15 cellular contexts compared by ENCODE assay signal in the genomic region with DNA sequence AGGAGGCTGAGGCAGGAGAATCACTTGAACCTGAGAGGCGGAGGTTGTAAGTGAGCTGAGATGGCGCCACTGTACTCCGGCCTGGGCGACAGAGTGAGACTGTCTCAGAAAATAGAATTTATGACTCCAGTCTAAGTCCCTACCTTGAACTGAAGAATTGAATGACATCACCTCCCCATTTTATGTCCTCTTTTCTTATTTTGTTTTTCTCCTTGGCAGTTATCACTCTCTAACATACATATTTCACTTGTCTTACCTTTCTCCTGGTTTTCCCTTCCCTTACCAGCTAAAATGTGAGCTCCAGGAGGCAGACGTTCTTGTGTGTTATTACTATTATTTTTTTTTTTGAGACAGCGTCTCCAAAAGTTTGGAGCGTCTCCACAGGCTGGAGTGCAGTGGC. TPM values are rescaled to one million over a fixed set of nuclear protein-coding genes. Genes with fewer than 3 reads are reported as not detected.
DNase-seq lines count a peak whose midpoint lies in the region; ATAC-seq and TF ChIP-seq lines count a peak whose summit lies in the region.
"Had no signal": no experiment of that assay in that cellular context is flagged by ENCODE, and none has a peak within 500 bp of the region (broad histone marks: within the 10 kb centered on the region; RNA-seq: fewer than 3 reads in every experiment).

No MANE protein-coding gene starts in this region.

- ATAC-seq in stimulated activated naive CD8-positive, alpha-beta T cell treated with anti-CD3 and anti-CD28 coated beads, Interleukin-15, Interleukin-2, amounts not matched to agents 100 U/mL and 50 U/mL, for 24 hours: no peak
- no peak for ATAC-seq in activated naive CD8-positive, alpha-beta T cell treated with anti-CD3 and anti-CD28 coated beads, Interleukin-2, amount 50 U/mL, for 24 hours
- no peak for ATAC-seq in stimulated activated memory B cell treated with anti-CD40 and anti-IgM and Interleukin-4, amounts not matched to agents 10 μg/mL and 1 μg/mL and 100 μg/mL, for 72 hours

- no peak for TF ChIP-seq CTCF in glutamatergic neuron (IDR thresholded peaks at IDR 0.05; ENCODE audit: partially characterized antibody, unreplicated experiment)

- H3K4me3 Mint-ChIP-seq in T-helper 1 cell treated with Interleukin-12 subunit alpha and Interleukin-12 subunit beta and Interleukin-4 antibody, amounts not matched to agents 30 μg/mL and 1 μg/mL, for 36 hours: no peak overlapping the region
- no peak overlapping the region for H3K4me3 Mint-ChIP-seq in stimulated activated naive CD8-positive, alpha-beta T cell treated with anti-CD3 and anti-CD28 coated beads, Interleukin-15, Interleukin-2, amounts not matched to agents 100 ng/mL and 50 ng/mL, for 24 hours
- H3K4me3 Mint-ChIP-seq in activated naive CD8-positive, alpha-beta T cell treated with anti-CD3 and anti-CD28 coated beads, Interleukin-2, amount 50 U/mL, for 24 hours: no peak overlapping the region
- no peak overlapping the region for H3K4me3 Mint-ChIP-seq in stimulated activated memory B cell treated with anti-CD40 and anti-IgM and Interleukin-4, amounts not matched to agents 10 μg/mL and 1 μg/mL and 100 μg/mL, for 72 hours
- no peak overlapping the region for H3K4me3 Mint-ChIP-seq in glutamatergic neuron (ENCODE audit: unreplicated experiment)

- peak overlapping the region; percentile 41 for H3K27ac Mint-ChIP-seq in T-helper 1 cell treated with Interleukin-12 subunit alpha and Interleukin-12 subunit beta and Interleukin-4 antibody, amounts not matched to agents 30 μg/mL and 1 μg/mL, for 36 hours
- H3K27ac Mint-ChIP-seq in stimulated activated naive CD8-positive, alpha-beta T cell treated with anti-CD3 and anti-CD28 coated beads, Interleukin-15, Interleukin-2, amounts not matched to agents 100 ng/mL and 50 ng/mL, for 24 hours: peak overlapping the region; percentile 51
- H3K27ac Mint-ChIP-seq in activated naive CD8-positive, alpha-beta T cell treated with anti-CD3 and anti-CD28 coated beads, Interleukin-2, amount 50 U/mL, for 24 hours: peak overlapping the region; percentile 77
- peak overlapping the region; percentile 23 for H3K27ac Mint-ChIP-seq in stimulated activated memory B cell treated with anti-CD40 and anti-IgM and Interleukin-4, amounts not matched to agents 10 μg/mL and 1 μg/mL and 100 μg/mL, for 72 hours
- H3K27ac Mint-ChIP-seq in glutamatergic neuron (ENCODE audit: unreplicated experiment): no peak overlapping the region

- peaks cover 65% of the 10 kb centered on the region for H3K36me3 Mint-ChIP-seq in T-helper 1 cell treated with Interleukin-12 subunit alpha and Interleukin-12 subunit beta and Interleukin-4 antibody, amounts not matched to agents 30 μg/mL and 1 μg/mL, for 36 hours (ENCODE audit: low read depth)
- H3K36me3 Mint-ChIP-seq in stimulated activated naive CD8-positive, alpha-beta T cell treated with anti-CD3 and anti-CD28 coated beads, Interleukin-15, Interleukin-2, amounts not matched to agents 100 ng/mL and 50 ng/mL, for 24 hours (ENCODE audit: low read depth): peaks cover 81% of the 10 kb centered on the region
- H3K36me3 Mint-ChIP-seq in activated naive CD8-positive, alpha-beta T cell treated with anti-CD3 and anti-CD28 coated beads, Interleukin-2, amount 50 U/mL, for 24 hours (ENCODE audit: low read depth): peaks cover 67% of the 10 kb centered on the region
- peaks cover 67% of the 10 kb centered on the region for H3K36me3 Mint-ChIP-seq in stimulated activated memory B cell treated with anti-CD40 and anti-IgM and Interleukin-4, amounts not matched to agents 10 μg/mL and 1 μg/mL and 100 μg/mL, for 72 hours
- peaks cover 5% of the 10 kb centered on the region for H3K36me3 Mint-ChIP-seq in glutamatergic neuron (ENCODE audit: unreplicated experiment)

- no peak for DNase-seq in T-helper 1 cell
- DNase-seq in stimulated activated naive CD8-positive, alpha-beta T cell treated with anti-CD3 and anti-CD28 coated beads, Interleukin-15, Interleukin-2, amounts not matched to agents 100 U/mL and 50 U/mL, for 24 hours: no peak
- no peak for DNase-seq in activated naive CD8-positive, alpha-beta T cell treated with anti-CD3 and anti-CD28 coated beads, Interleukin-2, amount 50 U/mL, for 24 hours
- DNase-seq in central memory CD4-positive, alpha-beta T cell: no peak
- DNase-seq in glutamatergic neuron: no peak
- DNase-seq: C1 segment of cervical spinal cord, DMS79 treated with DMSO at 0.1 percent for 48 hours, KBM-7, NCI-H1092, NCI-H2227 treated with DMSO at 0.1 percent for 48 hours, NCI-H526 had no signal

- no peaks in the 10 kb centered on the region for H3K27me3 Mint-ChIP-seq in T-helper 1 cell treated with Interleukin-12 subunit alpha and Interleukin-12 subunit beta and Interleukin-4 antibody, amounts not matched to agents 30 μg/mL and 1 μg/mL, for 36 hours (ENCODE audit: low read depth)
- H3K27me3 Mint-ChIP-seq in stimulated activated naive CD8-positive, alpha-beta T cell treated with anti-CD3 and anti-CD28 coated beads, Interleukin-15, Interleukin-2, amounts not matched to agents 100 ng/mL and 50 ng/mL, for 24 hours: no peaks in the 10 kb centered on the region
- H3K27me3 Mint-ChIP-seq in activated naive CD8-positive, alpha-beta T cell treated with anti-CD3 and anti-CD28 coated beads, Interleukin-2, amount 50 U/mL, for 24 hours: no peaks in the 10 kb centered on the region
- no peaks in the 10 kb centered on the region for H3K27me3 Mint-ChIP-seq in stimulated activated memory B cell treated with anti-CD40 and anti-IgM and Interleukin-4, amounts not matched to agents 10 μg/mL and 1 μg/mL and 100 μg/mL, for 72 hours
- H3K27me3 Mint-ChIP-seq in glutamatergic neuron (ENCODE audit: unreplicated experiment): no peaks in the 10 kb centered on the region

- no peaks in the 10 kb centered on the region for H3K9me3 Mint-ChIP-seq in T-helper 1 cell treated with Interleukin-12 subunit alpha and Interleukin-12 subunit beta and Interleukin-4 antibody, amounts not matched to agents 30 μg/mL and 1 μg/mL, for 36 hours
- no peaks in the 10 kb centered on the region for H3K9me3 Mint-ChIP-seq in stimulated activated naive CD8-positive, alpha-beta T cell treated with anti-CD3 and anti-CD28 coated beads, Interleukin-15, Interleukin-2, amounts not matched to agents 100 ng/mL and 50 ng/mL, for 24 hours
- no peaks in the 10 kb centered on the region for H3K9me3 Mint-ChIP-seq in activated naive CD8-positive, alpha-beta T cell treated with anti-CD3 and anti-CD28 coated beads, Interleukin-2, amount 50 U/mL, for 24 hours
- no peaks in the 10 kb centered on the region for H3K9me3 Mint-ChIP-seq in stimulated activated memory B cell treated with anti-CD40 and anti-IgM and Interleukin-4, amounts not matched to agents 10 μg/mL and 1 μg/mL and 100 μg/mL, for 72 hours
- peaks cover 7% of the 10 kb centered on the region for H3K9me3 Mint-ChIP-seq in glutamatergic neuron (ENCODE audit: unreplicated experiment)

- H3K4me1 Mint-ChIP-seq in T-helper 1 cell treated with Interleukin-12 subunit alpha and Interleukin-12 subunit beta and Interleukin-4 antibody, amounts not matched to agents 30 μg/mL and 1 μg/mL, for 36 hours (ENCODE audit: low read depth): peaks cover 59% of the 10 kb centered on the region
- peaks cover 79% of the 10 kb centered on the region for H3K4me1 Mint-ChIP-seq in stimulated activated naive CD8-positive, alpha-beta T cell treated with anti-CD3 and anti-CD28 coated beads, Interleukin-15, Interleukin-2, amounts not matched to agents 100 ng/mL and 50 ng/mL, for 24 hours (ENCODE audit: low read depth)
- H3K4me1 Mint-ChIP-seq in activated naive CD8-positive, alpha-beta T cell treated with anti-CD3 and anti-CD28 coated beads, Interleukin-2, amount 50 U/mL, for 24 hours: peaks cover 63% of the 10 kb centered on the region
- H3K4me1 Mint-ChIP-seq in stimulated activated memory B cell treated with anti-CD40 and anti-IgM and Interleukin-4, amounts not matched to agents 10 μg/mL and 1 μg/mL and 100 μg/mL, for 72 hours: peaks cover 70% of the 10 kb centered on the region
- H3K4me1 Mint-ChIP-seq in glutamatergic neuron (ENCODE audit: low read depth, unreplicated experiment): peaks cover 4% of the 10 kb centered on the region

RNA-seq across cellular contexts. Expression of gene TATDN2, which starts 7.6 kb away (rescaled TPM):
- 24.7 TPM for total RNA-seq in glutamatergic neuron (ENCODE audit: unreplicated experiment)

RNA-seq across cellular contexts. Expression of gene GHRL, which starts 36.9 kb away (rescaled TPM):
- 0.64 TPM for total RNA-seq in glutamatergic neuron (ENCODE audit: unreplicated experiment)
- total RNA-seq: M059J had no signal
